In genomic region chr1:232767381-232768074, GRCh38 we compare ENCODE assay signal across 8 cellular contexts. TPM values are rescaled to one million over a fixed set of nuclear protein-coding genes. Genes with fewer than 3 reads are reported as not detected.
DNase-seq lines count a peak whose midpoint lies in the region; ATAC-seq, FAIRE-seq and TF ChIP-seq lines count a peak whose summit lies in the region.

No MANE protein-coding gene starts in this region.

- H3K27me3 ChIP-seq in duodenal mucosa (ENCODE audit: control insufficient read depth in 1 of 2, insufficient read depth in 2 of 2, low read length in 2 of 2) (no peaks in the 10 kb centered on the region), pancreas (no peaks in the 10 kb centered on the region), Caco-2 (replicated peaks; ENCODE audit: control insufficient read depth, insufficient read depth, low read length) (no peaks in the 10 kb centered on the region)

- H3K27me3 Mint-ChIP-seq in Caco-2 (ENCODE audit: insufficient read depth, unreplicated experiment), result no peaks in the 10 kb centered on the region

- peak; percentile 49 to 73 (median 52) for ATAC-seq in pancreas
- ATAC-seq in HG03108 (IDR thresholded peaks at IDR 0.05; ENCODE audit: unreplicated experiment), result no peak

- TF ChIP-seq CTCF in pancreas (IDR thresholded peaks at IDR 0.05), result no peak
- no peak for TF ChIP-seq CTCF in Caco-2 (IDR thresholded peaks at IDR 0.05; ENCODE audit: insufficient read depth in 1 of 2, low read depth in 1 of 2, low read length in 1 of 2, severe bottlenecking in 1 of 2, unreplicated experiment in 1 of 2)

- no peak for FAIRE-seq in pancreas (lab: Jason Lieb, UNC)

- H3K27ac ChIP-seq in duodenal mucosa (ENCODE audit: low read depth, low read length), result peak overlapping the region; percentile 16
- peak overlapping the region in 2 of 4 donors; percentile 19 to 22 for H3K27ac ChIP-seq in pancreas

- H3K9me3 Mint-ChIP-seq in Caco-2 (ENCODE audit: unreplicated experiment), result peaks cover 11% of the 10 kb centered on the region

- BruUV-seq in Caco-2 (replicated peaks; lab: Mats Ljungman, UMichigan), result no TSS peak

- no peak overlapping the region for H3K27ac Mint-ChIP-seq in Caco-2 (ENCODE audit: unreplicated experiment)

- no peak overlapping the region for H3K4me3 Mint-ChIP-seq in Caco-2 (ENCODE audit: unreplicated experiment)

- 71 to 75% methylated on average over 12 of the region's 12 CpGs for WGBS in pancreas, 2 donors

- H3K4me1 ChIP-seq in duodenal mucosa (ENCODE audit: control insufficient read depth in 1 of 2, insufficient read depth in 2 of 2, low read length in 2 of 2), result peaks cover 31 to 41% of the 10 kb centered on the region in 2 donors
- peaks cover 7 to 11% (median 11%) of the 10 kb centered on the region in 3 donors for H3K4me1 ChIP-seq in pancreas
- no peaks in the 10 kb centered on the region for H3K4me1 ChIP-seq in Caco-2

- H3K4me3 ChIP-seq in duodenal mucosa (ENCODE audit: low read depth in 1 of 2, low read length in 2 of 2), result no peak overlapping the region
- H3K4me3 ChIP-seq in pancreas, result no peak overlapping the region
- H3K4me3 ChIP-seq in Caco-2 (ENCODE audit: low read depth, low read length), result no peak overlapping the region

- intact Hi-C loops in pancreas (cut with DNase I), result no loop called here
- intact Hi-C loops in Caco-2 (cut with micrococcal nuclease; ENCODE audit: unreplicated experiment), result no loop called here

- no peak overlapping the region for H3K9ac ChIP-seq in duodenal mucosa (ENCODE audit: low read depth in 1 of 2, low read length in 2 of 2)

- CTCF ChIA-PET in Caco-2 (lab: Charles Lee), result no interaction called here

- POLR2A ChIA-PET in Caco-2 (lab: Charles Lee), result no interaction called here

- peaks cover 0 to 12% of the 10 kb centered on the region in 2 donors for H3K9me3 ChIP-seq in duodenal mucosa (ENCODE audit: control insufficient read depth in 1 of 2, low read length in 2 of 2)
- no peaks in the 10 kb centered on the region for H3K9me3 ChIP-seq in pancreas
- no peaks in the 10 kb centered on the region for H3K9me3 ChIP-seq in Caco-2

- no peaks in the 10 kb centered on the region for H3K36me3 Mint-ChIP-seq in Caco-2 (ENCODE audit: insufficient read depth, unreplicated experiment)

- peak; percentile 83 for DNase-seq in EL
- DNase-seq in NCI-H2171 (lab: John Stamatoyannopoulos, UW), result peak; percentile 40
- peak in 1 of 6 donors; percentile 24 for DNase-seq in pancreas
- DNase-seq in iPS-NIHi7 (ENCODE audit: extremely low spot score), result no peak
- DNase-seq in NCI-H1436 treated with DMSO at 0.1 percent for 48 hours (lab: John Stamatoyannopoulos, UW), result no peak
- DNase-seq in Caco-2, result no peak

- H3K4me1 Mint-ChIP-seq in Caco-2 (ENCODE audit: low read depth, unreplicated experiment), result no peaks in the 10 kb centered on the region

- H3K36me3 ChIP-seq in duodenal mucosa (ENCODE audit: control insufficient read depth in 1 of 2, insufficient read depth in 2 of 2, low read length in 2 of 2), result no peaks in the 10 kb centered on the region
- no peaks in the 10 kb centered on the region for H3K36me3 ChIP-seq in pancreas
- no peaks in the 10 kb centered on the region for H3K36me3 ChIP-seq in Caco-2 (ENCODE audit: control insufficient read depth, insufficient read depth, low read length)

RNA-seq across cellular contexts. Expression of gene MAP10, which starts 37.7 kb away (rescaled TPM):
- total RNA-seq in pancreas (1 to 10 TPM; 1.8 to 2.1 (median 1.9) TPM), Caco-2 (2022) (not detected in 2 replicates)
- polyA plus RNA-seq in pancreas, result 1 to 10 TPM in 1 of 2 donors, under 1 TPM in 1; 0.99 to 2.0 TPM

Comparison
In these comparisons a context has a peak if more than half of its experiments do, and no peak if none do; other contexts are left out.
1. DNase-seq: peak in EL (single experiment) and NCI-H2171 (single experiment); none in iPS-NIHi7 (single experiment), NCI-H1436 treated with DMSO at 0.1 percent for 48 hours (single experiment) and Caco-2 (0 of 2).